In the genomic region with DNA sequence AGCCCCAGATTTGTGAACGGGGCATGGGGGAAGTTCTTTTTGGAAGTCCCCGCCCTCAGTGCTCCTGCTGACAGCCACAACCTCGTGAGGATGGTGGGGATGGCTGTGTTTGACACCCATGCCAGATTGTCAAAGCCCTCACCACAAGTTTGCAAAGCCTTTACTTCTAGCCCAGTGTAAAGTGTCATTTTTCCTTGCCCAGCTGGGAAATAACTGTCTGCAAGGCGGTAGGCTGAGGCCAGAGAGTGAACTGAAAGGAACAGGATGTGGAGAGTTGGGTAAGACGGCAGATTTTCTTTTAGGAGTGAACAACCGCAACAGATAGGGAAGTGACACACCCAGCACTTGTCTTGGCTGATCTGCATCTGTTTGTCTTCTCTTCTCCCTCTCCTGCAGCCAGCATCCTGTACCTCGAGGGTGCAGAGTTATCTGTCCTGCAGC, we compare ENCODE assay signal across 10 cellular contexts. TPM values are rescaled to one million over a fixed set of nuclear protein-coding genes. Genes with fewer than 3 reads are reported as not detected.
DNase-seq lines count a peak whose midpoint lies in the region; ATAC-seq and TF ChIP-seq lines count a peak whose summit lies in the region.
"Had no signal": no experiment of that assay in that cellular context is flagged by ENCODE, and none has a peak within 500 bp of the region (broad histone marks: within the 10 kb centered on the region; RNA-seq: fewer than 3 reads in every experiment).

No MANE protein-coding gene starts in this region.

- no peak overlapping the region for H3K27ac ChIP-seq in upper lobe of right lung
- H3K27ac ChIP-seq: C4-2B had no signal

- no peaks in the 10 kb centered on the region for H3K27me3 ChIP-seq in upper lobe of right lung

- DNase-seq in stimulated activated CD4-positive, alpha-beta T cell treated with anti-CD3 and anti-CD28 coated beads, Interleukin-15, amount 100 ng/mL, for 24 hours, result peak; percentile 31
- no peak for DNase-seq in stimulated activated CD4-positive, alpha-beta T cell treated with anti-CD3 and anti-CD28 coated beads, Interleukin-4, amount 100 ng/mL, for 4 hours
- DNase-seq in T-helper 2 cell treated with Interferon-gamma antibody and Interleukin-4, amounts not matched to agents 5 μg/mL and 100 μg/mL, for 36 hours (ENCODE audit: low spot score), result peak; percentile 41
- DNase-seq in cardiac septum (ENCODE audit: low spot score) (peak; percentile 76), upper lobe of right lung (peak; percentile 64)
- DNase-seq: Karpas-422 had no signal

- no peaks in the 10 kb centered on the region for H3K9me3 Mint-ChIP-seq in T-helper 2 cell treated with Interferon-gamma antibody and Interleukin-4, amounts not matched to agents 5 μg/mL and 100 μg/mL, for 36 hours

- TF ChIP-seq CTCF in upper lobe of right lung (IDR thresholded peaks at IDR 0.05), result no peak

- ATAC-seq in upper lobe of right lung (peak; percentile 81), GM19351 (IDR thresholded peaks at IDR 0.05; ENCODE audit: unreplicated experiment) (no peak), GM18868 (IDR thresholded peaks at IDR 0.05; ENCODE audit: unreplicated experiment) (no peak), HG02588 (IDR thresholded peaks at IDR 0.05; ENCODE audit: unreplicated experiment) (no peak)

- H3K4me1 ChIP-seq in upper lobe of right lung, result peaks cover 19% of the 10 kb centered on the region

- H3K9me3 ChIP-seq in upper lobe of right lung, result no peaks in the 10 kb centered on the region

- H3K27me3 Mint-ChIP-seq in T-helper 2 cell treated with Interferon-gamma antibody and Interleukin-4, amounts not matched to agents 5 μg/mL and 100 μg/mL, for 36 hours (ENCODE audit: low read depth), result no peaks in the 10 kb centered on the region

- peaks cover 66% of the 10 kb centered on the region for H3K36me3 ChIP-seq in upper lobe of right lung

- peak overlapping the region; percentile 85 for H3K27ac Mint-ChIP-seq in T-helper 2 cell treated with Interferon-gamma antibody and Interleukin-4, amounts not matched to agents 5 μg/mL and 100 μg/mL, for 36 hours

- peaks cover 73% of the 10 kb centered on the region for H3K36me3 Mint-ChIP-seq in T-helper 2 cell treated with Interferon-gamma antibody and Interleukin-4, amounts not matched to agents 5 μg/mL and 100 μg/mL, for 36 hours (ENCODE audit: low read depth)

- no peak overlapping the region for H3K4me3 ChIP-seq in upper lobe of right lung

- intact Hi-C loops in cardiac septum (cut with DNase I) (no loop called here), upper lobe of right lung (cut with DNase I) (no loop called here)

- H3K4me3 Mint-ChIP-seq in T-helper 2 cell treated with Interferon-gamma antibody and Interleukin-4, amounts not matched to agents 5 μg/mL and 100 μg/mL, for 36 hours, result peak overlapping the region; percentile 74

- H3K4me1 Mint-ChIP-seq in T-helper 2 cell treated with Interferon-gamma antibody and Interleukin-4, amounts not matched to agents 5 μg/mL and 100 μg/mL, for 36 hours (ENCODE audit: low read depth), result peaks cover 58% of the 10 kb centered on the region

RNA-seq across cellular contexts. Expression of a gene that starts 13.6 kb away (rescaled TPM):
- total RNA-seq in cardiac septum, result 6.0 TPM
- total RNA-seq in upper lobe of right lung, result 49.8 TPM

RNA-seq across cellular contexts. Expression of a gene that starts 22.8 kb away (rescaled TPM):
- 1.0 TPM for total RNA-seq in cardiac septum
- 2.1 TPM for total RNA-seq in upper lobe of right lung

Comparison
In these comparisons a context has a peak if more than half of its experiments do, and no peak if none do; other contexts are left out.
1. DNase-seq: peak in stimulated activated CD4-positive, alpha-beta T cell treated with anti-CD3 and anti-CD28 coated beads, Interleukin-15, amount 100 ng/mL, for 24 hours (single experiment), T-helper 2 cell treated with Interferon-gamma antibody and Interleukin-4, amounts not matched to agents 5 μg/mL and 100 μg/mL, for 36 hours (single experiment), cardiac septum (single experiment) and upper lobe of right lung (single experiment); none in stimulated activated CD4-positive, alpha-beta T cell treated with anti-CD3 and anti-CD28 coated beads, Interleukin-4, amount 100 ng/mL, for 4 hours (0 of 2).